In genomic region chr7:23277359-23277989, GRCh38 we compare ENCODE assay signal across 8 cellular contexts. TPM values are rescaled to one million over a fixed set of nuclear protein-coding genes. Genes with fewer than 3 reads are reported as not detected.
DNase-seq lines count a peak whose midpoint lies in the region; TF ChIP-seq lines count a peak whose summit lies in the region.

No MANE protein-coding gene starts in this region.

- peak; percentile 76 for DNase-seq in A172 (ENCODE audit: low spot score)
- peak; percentile 54 for DNase-seq in ELF-1 (ENCODE audit: low read depth, low spot score)
- peak; percentile 86 for DNase-seq in NT2/D1 (ENCODE audit: low read depth, low spot score)
- DNase-seq in brain microvascular endothelial cell: peak; percentile 57
- peak; percentile 28 for DNase-seq in kidney epithelial cell (ENCODE audit: low read depth)
- peak; percentile 22 for DNase-seq in testis
- no peak for DNase-seq in activated T-cell treated with anti-CD3 and anti-CD28 coated beads, Interleukin-2, amount 50 U/mL, for 1 hour

- WGBS in testis, 2 donors: 41 to 47% methylated on average over 6 of the region's 6 CpGs

- no peak overlapping the region for H3K9ac ChIP-seq in NT2/D1 (ENCODE audit: insufficient read length, low read depth)

- no peak for TF ChIP-seq POLR2A in testis (IDR thresholded peaks at IDR 0.05)

- TF ChIP-seq RAD21 in Ishikawa (IDR thresholded peaks at IDR 0.05; ENCODE audit: low read depth): peak; percentile 95

- TF ChIP-seq CTCF in brain microvascular endothelial cell (IDR thresholded peaks at IDR 0.05; ENCODE audit: low read depth, low read length, missing control alignments) (peak; percentile 85), kidney epithelial cell (IDR thresholded peaks at IDR 0.05; ENCODE audit: insufficient read depth, low read length, poor library complexity, severe bottlenecking) (peak; percentile 81), testis (IDR thresholded peaks at IDR 0.05) (peak; percentile 36 to 58 (median 52))

- H3K4me1 ChIP-seq in NT2/D1 (ENCODE audit: insufficient read depth, insufficient read length) (no peaks in the 10 kb centered on the region), testis (no peaks in the 10 kb centered on the region)

- H3K36me3 ChIP-seq in NT2/D1 (ENCODE audit: insufficient read depth, insufficient read length, low read length) (no peaks in the 10 kb centered on the region), brain microvascular endothelial cell (replicated peaks) (no peaks in the 10 kb centered on the region), kidney epithelial cell (ENCODE audit: control insufficient read depth, insufficient read depth, low read length) (no peaks in the 10 kb centered on the region), testis (ENCODE audit: low read depth, missing control alignments) (no peaks in the 10 kb centered on the region)

- in situ Hi-C loops in brain microvascular endothelial cell (cut with HindIII; ENCODE audit: low pct_ligation_motif_present, low sequenced_read_pairs): loop anchor here (10.0 kb wide), 1 partner anchor 247 kb away; no protein-coding TSS in a partner anchor

- no peaks in the 10 kb centered on the region for H3K27me3 ChIP-seq in NT2/D1 (ENCODE audit: insufficient read depth, insufficient read length)
- H3K27me3 ChIP-seq in brain microvascular endothelial cell (replicated peaks): no peaks in the 10 kb centered on the region
- no peaks in the 10 kb centered on the region for H3K27me3 ChIP-seq in kidney epithelial cell (ENCODE audit: control insufficient read depth, insufficient read depth, low read length)
- H3K27me3 ChIP-seq in testis: no peaks in the 10 kb centered on the region

- H3K27ac ChIP-seq in brain microvascular endothelial cell (no peak overlapping the region), testis (no peak overlapping the region)

- no peak for TF ChIP-seq EP300 in Ishikawa (IDR thresholded peaks at IDR 0.05; ENCODE audit: borderline replicate concordance)

- H3K4me3 ChIP-seq in NT2/D1 (ENCODE audit: insufficient read length, low read depth) (no peak overlapping the region), brain microvascular endothelial cell (ENCODE audit: low read depth, low read length) (no peak overlapping the region), kidney epithelial cell (ENCODE audit: low read depth, low read length) (no peak overlapping the region), testis (no peak overlapping the region)

- intact Hi-C loops in testis (cut with DNase I; ENCODE audit: low total_unique reads): no loop called here

- no peaks in the 10 kb centered on the region for H3K9me3 ChIP-seq in NT2/D1 (ENCODE audit: insufficient read depth, low read length)
- H3K9me3 ChIP-seq in testis: no peaks in the 10 kb centered on the region

TF ChIP-seq in Ishikawa, 13 proteins besides CTCF, POLR2A, EP300 and RAD21:
- TF ChIP-seq EGR1 (IDR thresholded peaks at IDR 0.05) (no peak), TCF12 (IDR thresholded peaks at IDR 0.05; ENCODE audit: low read depth) (no peak)
- TF ChIP-seq, protein P1, sequence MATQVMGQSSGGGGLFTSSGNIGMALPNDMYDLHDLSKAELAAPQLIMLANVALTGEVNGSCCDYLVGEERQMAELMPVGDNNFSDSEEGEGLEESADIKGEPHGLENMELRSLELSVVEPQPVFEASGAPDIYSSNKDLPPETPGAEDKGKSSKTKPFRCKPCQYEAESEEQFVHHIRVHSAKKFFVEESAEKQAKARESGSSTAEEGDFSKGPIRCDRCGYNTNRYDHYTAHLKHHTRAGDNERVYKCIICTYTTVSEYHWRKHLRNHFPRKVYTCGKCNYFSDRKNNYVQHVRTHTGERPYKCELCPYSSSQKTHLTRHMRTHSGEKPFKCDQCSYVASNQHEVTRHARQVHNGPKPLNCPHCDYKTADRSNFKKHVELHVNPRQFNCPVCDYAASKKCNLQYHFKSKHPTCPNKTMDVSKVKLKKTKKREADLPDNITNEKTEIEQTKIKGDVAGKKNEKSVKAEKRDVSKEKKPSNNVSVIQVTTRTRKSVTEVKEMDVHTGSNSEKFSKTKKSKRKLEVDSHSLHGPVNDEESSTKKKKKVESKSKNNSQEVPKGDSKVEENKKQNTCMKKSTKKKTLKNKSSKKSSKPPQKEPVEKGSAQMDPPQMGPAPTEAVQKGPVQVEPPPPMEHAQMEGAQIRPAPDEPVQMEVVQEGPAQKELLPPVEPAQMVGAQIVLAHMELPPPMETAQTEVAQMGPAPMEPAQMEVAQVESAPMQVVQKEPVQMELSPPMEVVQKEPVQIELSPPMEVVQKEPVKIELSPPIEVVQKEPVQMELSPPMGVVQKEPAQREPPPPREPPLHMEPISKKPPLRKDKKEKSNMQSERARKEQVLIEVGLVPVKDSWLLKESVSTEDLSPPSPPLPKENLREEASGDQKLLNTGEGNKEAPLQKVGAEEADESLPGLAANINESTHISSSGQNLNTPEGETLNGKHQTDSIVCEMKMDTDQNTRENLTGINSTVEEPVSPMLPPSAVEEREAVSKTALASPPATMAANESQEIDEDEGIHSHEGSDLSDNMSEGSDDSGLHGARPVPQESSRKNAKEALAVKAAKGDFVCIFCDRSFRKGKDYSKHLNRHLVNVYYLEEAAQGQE (IDR thresholded peaks at IDR 0.05; ENCODE audit: low read depth): no peak

RNA-seq across cellular contexts. Expression of gene MALSU1, which starts 21.7 kb away (rescaled TPM):
- 123 and 135 TPM in 2 replicates for total RNA-seq in A172 (2014; rRNA removed; shearing (Covaris generic))
- total RNA-seq in kidney epithelial cell (50.9 and 58.5 TPM in 2 replicates), testis (10 to 100 TPM; 51.8 to 63.8 TPM)
- 74.9 TPM for polyA plus RNA-seq in testis (ENCODE audit: insufficient read depth, low read depth, low replicate concordance)

RNA-seq across cellular contexts. Expression of gene GPNMB, which starts 30.9 kb away (rescaled TPM):
- 333 and 346 TPM in 2 replicates for total RNA-seq in A172 (2014; rRNA removed; shearing (Covaris generic))
- total RNA-seq in kidney epithelial cell (33.5 and 36.1 TPM in 2 replicates), testis (10 to 100 TPM; 15.6 to 33.6 TPM)
- 81.9 TPM for polyA plus RNA-seq in testis (ENCODE audit: insufficient read depth, low read depth, low replicate concordance)
